8 cellular contexts compared by ENCODE assay signal in the genomic region with DNA sequence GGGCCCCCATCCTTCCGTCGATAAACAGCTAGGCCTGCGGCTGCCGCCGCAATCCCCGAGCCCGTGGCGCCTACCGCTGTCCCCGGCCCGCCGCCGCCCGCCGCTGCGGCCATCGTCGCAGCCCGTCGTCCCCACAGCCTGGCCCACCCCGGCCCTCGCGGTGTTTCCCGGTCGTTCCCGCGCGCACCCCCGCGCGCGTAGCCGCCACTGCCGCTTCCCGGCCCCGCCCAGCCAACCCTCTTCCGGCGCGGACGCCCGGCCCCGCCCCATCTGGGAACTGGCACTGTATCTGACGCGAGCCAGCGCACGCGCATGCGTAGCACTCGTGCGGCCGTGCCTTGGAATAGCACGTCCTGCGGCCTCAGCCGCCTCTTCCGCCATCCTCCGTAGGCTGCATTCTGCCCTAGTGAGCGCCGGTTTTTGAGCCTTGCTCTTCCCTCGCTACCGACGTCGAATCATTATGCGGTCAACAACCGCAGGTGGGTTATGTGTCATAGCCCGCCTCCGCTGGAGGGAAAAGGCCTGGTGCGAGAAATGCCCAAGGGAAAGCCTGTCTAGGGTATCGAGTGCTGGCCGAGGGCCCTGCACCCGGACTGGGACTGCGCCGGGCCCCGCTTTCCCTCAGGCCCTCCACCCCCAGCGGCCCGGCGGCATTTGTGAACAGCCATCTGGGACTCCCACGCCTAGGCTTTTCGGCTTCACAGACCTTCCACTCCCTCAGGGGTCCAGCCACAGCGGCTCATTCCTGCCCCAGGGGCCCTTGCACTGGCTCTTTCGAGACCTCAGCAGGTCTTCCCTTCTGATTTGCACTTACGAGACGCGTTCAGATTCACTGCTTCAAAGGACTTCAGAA. TPM values are rescaled to one million over a fixed set of nuclear protein-coding genes. Genes with fewer than 3 reads are reported as not detected.
A peak's percentile ranks its signal among the peaks of the same experiment; 100 is the strongest.
DNase-seq lines count a peak whose midpoint lies in the region; ATAC-seq and TF ChIP-seq lines count a peak whose summit lies in the region.

Gene SMARCC1 (minus strand): TSS at position 209 of the 853 bp plus-strand sequence. CDS start 96 bp downstream, at position 113.

- peak within 1 kb of the TSS; percentile 88 for H3K4me3 ChIP-seq in muscle layer of duodenum (ENCODE audit: low read depth in 1 of 2, low read length in 2 of 2)

- H3K36me3 Mint-ChIP-seq in activated T-cell treated with anti-CD3 and anti-CD28 coated beads, Interleukin-2, amount 50 U/mL, for 4 hours (ENCODE audit: insufficient read depth) = peaks cover 2% of the 10 kb centered on the region

- H3K36me3 ChIP-seq in muscle layer of duodenum (ENCODE audit: control insufficient read depth in 1 of 2, insufficient read depth in 2 of 2, low read length in 2 of 2) = peaks cover 0 to 11% of the 10 kb centered on the region in 2 donors

- H3K9me3 ChIP-seq in muscle layer of duodenum (ENCODE audit: control insufficient read depth in 1 of 2, low read length in 2 of 2) = no peaks in the 10 kb centered on the region

- H3K4me3 Mint-ChIP-seq in activated T-cell treated with anti-CD3 and anti-CD28 coated beads, Interleukin-2, amount 50 U/mL, for 4 hours = peak within 1 kb of the TSS; percentile 93

- H3K27me3 Mint-ChIP-seq in activated T-cell treated with anti-CD3 and anti-CD28 coated beads, Interleukin-2, amount 50 U/mL, for 4 hours (ENCODE audit: low read depth) = no peaks in the 10 kb centered on the region

- DNase-seq in DMS53 (lab: John Stamatoyannopoulos, UW) (peak; percentile 93), KBM-7 (peak; percentile 95)
- DNase-seq in activated T-cell treated with anti-CD3 and anti-CD28 coated beads, Interleukin-2, amount 50 U/mL, for 4 hours = peak; percentile 95
- DNase-seq in stimulated activated CD8-positive, alpha-beta memory T cell treated with anti-CD3 and anti-CD28 coated beads, Interleukin-7, amount 100 ng/mL, for 4 hours (ENCODE audit: low read depth in 2 of 2) = peak; percentile 93 to 97

- ATAC-seq in GM21717 (IDR thresholded peaks at IDR 0.05; ENCODE audit: unreplicated experiment) (peak; percentile 80), esophagus mucosa (peak; percentile 99)
- ATAC-seq in activated T-cell treated with anti-CD3 and anti-CD28 coated beads, Interleukin-2, amount 50 U/mL, for 4 hours = peak; percentile 92 to 93

- no peaks in the 10 kb centered on the region for H3K27me3 ChIP-seq in muscle layer of duodenum (ENCODE audit: low read depth, low read length)

- peaks cover 12 to 20% of the 10 kb centered on the region in 2 donors for H3K4me1 ChIP-seq in muscle layer of duodenum (ENCODE audit: control insufficient read depth in 1 of 2, insufficient read depth in 2 of 2, low read length in 2 of 2)

- in situ Hi-C loops in KBM-7 (cut with MboI; ENCODE audit: low pct_unique_long_range_greater_than_20kb, low sequenced_read_pairs) = no loop called here

- no peaks in the 10 kb centered on the region for H3K9me3 Mint-ChIP-seq in activated T-cell treated with anti-CD3 and anti-CD28 coated beads, Interleukin-2, amount 50 U/mL, for 4 hours

- peaks cover 21% of the 10 kb centered on the region for H3K4me1 Mint-ChIP-seq in activated T-cell treated with anti-CD3 and anti-CD28 coated beads, Interleukin-2, amount 50 U/mL, for 4 hours (ENCODE audit: low read depth)

- H3K27ac ChIP-seq in muscle layer of duodenum (ENCODE audit: low read length) = peak within 1 kb of the TSS; percentile 94

TF ChIP-seq in PFSK-1, 5 proteins besides CTCF, POLR2A, EP300 and RAD21:
- TF ChIP-seq FOXP2 (optimal IDR thresholded peaks at IDR 0.05; ENCODE audit: borderline replicate concordance, extremely low read depth, extremely low read length, insufficient read depth) = peak; percentile 75
- peak; percentile 10; the same call in 1 of the 2 replicates for TF ChIP-seq SIN3A (IDR thresholded peaks at IDR 0.05; ENCODE audit: borderline replicate concordance, insufficient read depth, low read length)
- TF ChIP-seq TAF1 (IDR thresholded peaks at IDR 0.05; ENCODE audit: borderline replicate concordance, insufficient read depth, low read length) = 0 out of 2 replicates have a peak, but pooled peaks have one; percentile 41
- TF ChIP-seq REST (IDR thresholded peaks at IDR 0.05; ENCODE audit: insufficient read depth in 1 of 2, low read depth in 2 of 2, low read length in 2 of 2) = no peak
- TF ChIP-seq POLR2AphosphoS5 (IDR thresholded peaks at IDR 0.05; ENCODE audit: low read depth, low read length) = peak; percentile 84

RNA-seq across cellular contexts. Expression of gene SMARCC1, which starts in this region (rescaled TPM):
- 54.6 TPM for polyA plus RNA-seq in PFSK-1 (2012; ENCODE audit: insufficient read length, low read depth)
- total RNA-seq in activated T-cell treated with anti-CD3 and anti-CD28 coated beads, Interleukin-2, amount 50 U/mL, for 4 hours = 100 to 1,000 TPM; 105 to 125 (median 106) TPM
- total RNA-seq in esophagus mucosa = 51.2 TPM

Comparison
In these comparisons a context has a peak if more than half of its experiments do, and no peak if none do; other contexts are left out.
1. Peak in every context shown above with its lines: DNase-seq, ATAC-seq, H3K4me3 ChIP-seq and H3K27ac ChIP-seq.